In genomic region chr10:34280599-34281374, GRCh38 we compare ENCODE assay signal across 8 cellular contexts.
A peak's percentile ranks its signal among the peaks of the same experiment; 100 is the strongest.
DNase-seq lines count a peak whose midpoint lies in the region; ATAC-seq and TF ChIP-seq lines count a peak whose summit lies in the region.

No MANE protein-coding gene starts in this region.

- CTCF ChIA-PET in AG04449 (lab: Yijun Ruan, JAX), result interaction anchor here (1.3 to 1.9 kb wide), 2 partner anchors 11 to 358 kb away, joined by 4 to 8 read pairs; no protein-coding TSS in a partner anchor

- H3K4me3 Mint-ChIP-seq in chondrocyte (ENCODE audit: unreplicated experiment), result peak overlapping the region; percentile 23

- POLR2A ChIA-PET in AG04449 (lab: Yijun Ruan, JAX), result interaction anchor here (0.8 kb wide), 1 partner anchor 158 kb away, joined by 4 read pairs; no protein-coding TSS in a partner anchor

- H3K4me3 ChIP-seq in AG04449 (ENCODE audit: low read depth, low read length), result no peak overlapping the region

- H3K27ac Mint-ChIP-seq in chondrocyte (ENCODE audit: unreplicated experiment), result peak overlapping the region; percentile 87

- H3K4me1 Mint-ChIP-seq in chondrocyte (ENCODE audit: low read depth), result peaks cover 37% of the 10 kb centered on the region

- ATAC-seq in GM21515 (IDR thresholded peaks at IDR 0.05; ENCODE audit: unreplicated experiment), result no peak
- no peak for ATAC-seq in GM21528 (IDR thresholded peaks at IDR 0.05; ENCODE audit: low FRiP score, unreplicated experiment)

- H3K9me3 Mint-ChIP-seq in chondrocyte (ENCODE audit: low read depth), result no peaks in the 10 kb centered on the region

- H3K36me3 Mint-ChIP-seq in chondrocyte (ENCODE audit: low read depth), result no peaks in the 10 kb centered on the region

- DNase-seq in AG04449 (ENCODE audit: low read depth, low spot score) (peak; percentile 84), HT1080 (ENCODE audit: low read depth) (peak; percentile 95), chondrocyte (ENCODE audit: low spot score) (no peak), lung microvascular endothelial cell (ENCODE audit: low read depth in 2 of 2) (peak; percentile 61 to 91), NCI-H146 treated with DMSO at 0.1 percent for 48 hours (lab: John Stamatoyannopoulos, UW; ENCODE audit: unreplicated experiment) (no peak)
- DNase-seq in activated CD4-positive, CD25-positive, alpha-beta regulatory T cell (lab: John Stamatoyannopoulos, UW), result no peak

- H3K27me3 Mint-ChIP-seq in chondrocyte (ENCODE audit: low read depth), result no peaks in the 10 kb centered on the region

- TF ChIP-seq CTCF in AG04449 (IDR thresholded peaks at IDR 0.05; ENCODE audit: insufficient read depth, low read length, missing control alignments) (no peak), chondrocyte (IDR thresholded peaks at IDR 0.05) (peak; percentile 72)

Comparison
In these comparisons a context has a peak if more than half of its experiments do, and no peak if none do; other contexts are left out.
1. DNase-seq: peak in AG04449 (single experiment), HT1080 (single experiment) and lung microvascular endothelial cell (2 of 2); none in chondrocyte (single experiment), NCI-H146 treated with DMSO at 0.1 percent for 48 hours (single experiment) and activated CD4-positive, CD25-positive, alpha-beta regulatory T cell (0 of 4).